In the genomic region with DNA sequence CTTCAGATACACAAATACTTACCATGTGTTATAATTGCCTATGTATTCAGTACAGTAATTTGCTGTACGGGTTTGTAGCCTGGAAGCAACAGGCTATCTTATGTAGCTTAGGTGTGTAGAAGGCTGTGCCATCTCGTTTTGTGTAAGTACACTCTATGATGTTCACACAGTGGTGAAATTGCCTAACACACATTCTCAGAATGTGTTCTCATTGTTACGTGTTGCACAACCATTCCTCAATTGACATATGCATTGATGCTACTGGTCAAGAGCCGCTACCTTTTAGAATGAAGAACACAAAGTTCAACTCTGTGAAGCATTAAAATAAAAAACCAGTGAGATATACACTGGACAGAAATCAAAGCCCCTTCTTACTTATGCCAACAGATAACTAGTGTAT, we compare ENCODE assay signal across 1 cellular context.
TF ChIP-seq lines count a peak whose summit lies in the region.

No MANE protein-coding gene starts in this region.

TF ChIP-seq in HepG2, 621 proteins besides CTCF, POLR2A, EP300 and RAD21 (continued from another document and continues in another):
- TF ChIP-seq, protein P1, sequence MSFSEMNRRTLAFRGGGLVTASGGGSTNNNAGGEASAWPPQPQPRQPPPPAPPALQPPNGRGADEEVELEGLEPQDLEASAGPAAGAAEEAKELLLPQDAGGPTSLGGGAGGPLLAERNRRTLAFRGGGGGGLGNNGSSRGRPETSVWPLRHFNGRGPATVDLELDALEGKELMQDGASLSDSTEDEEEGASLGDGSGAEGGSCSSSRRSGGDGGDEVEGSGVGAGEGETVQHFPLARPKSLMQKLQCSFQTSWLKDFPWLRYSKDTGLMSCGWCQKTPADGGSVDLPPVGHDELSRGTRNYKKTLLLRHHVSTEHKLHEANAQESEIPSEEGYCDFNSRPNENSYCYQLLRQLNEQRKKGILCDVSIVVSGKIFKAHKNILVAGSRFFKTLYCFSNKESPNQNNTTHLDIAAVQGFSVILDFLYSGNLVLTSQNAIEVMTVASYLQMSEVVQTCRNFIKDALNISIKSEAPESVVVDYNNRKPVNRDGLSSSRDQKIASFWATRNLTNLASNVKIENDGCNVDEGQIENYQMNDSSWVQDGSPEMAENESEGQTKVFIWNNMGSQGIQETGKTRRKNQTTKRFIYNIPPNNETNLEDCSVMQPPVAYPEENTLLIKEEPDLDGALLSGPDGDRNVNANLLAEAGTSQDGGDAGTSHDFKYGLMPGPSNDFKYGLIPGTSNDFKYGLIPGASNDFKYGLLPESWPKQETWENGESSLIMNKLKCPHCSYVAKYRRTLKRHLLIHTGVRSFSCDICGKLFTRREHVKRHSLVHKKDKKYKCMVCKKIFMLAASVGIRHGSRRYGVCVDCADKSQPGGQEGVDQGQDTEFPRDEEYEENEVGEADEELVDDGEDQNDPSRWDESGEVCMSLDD (CRISPR knock-in tag; IDR thresholded peaks at IDR 0.05; ENCODE audit: borderline replicate concordance): no peak
- TF ChIP-seq ZNF484 (CRISPR knock-in tag; IDR thresholded peaks at IDR 0.05; ENCODE audit: borderline replicate concordance, low read depth) (no peak), SMYD3 (CRISPR knock-in tag; IDR thresholded peaks at IDR 0.05) (no peak), CREB1 (IDR thresholded peaks at IDR 0.05) (no peak), CREB1 (CRISPR knock-in tag; IDR thresholded peaks at IDR 0.05) (no peak), ADNP (CRISPR knock-in tag; IDR thresholded peaks at IDR 0.05) (no peak), ZNF160 (CRISPR knock-in tag; IDR thresholded peaks at IDR 0.05) (no peak), ZNF761 (CRISPR knock-in tag; conservative IDR thresholded peaks at IDR 0.05) (no peak), SOX6 (IDR thresholded peaks at IDR 0.05) (no peak), SOX6 (CRISPR knock-in tag; IDR thresholded peaks at IDR 0.05) (peak; percentile 76), SOX13 (IDR thresholded peaks at IDR 0.05) (peak; percentile 71; the same call in 1 of the 2 replicates), SOX13 (CRISPR knock-in tag; conservative IDR thresholded peaks at IDR 0.05 in 1 of 2, IDR thresholded peaks at IDR 0.05 in 1 of 2) (peak in 1 of 2 experiments; percentile 93; a peak in 2 of 4 replicates), SMAD9 (CRISPR knock-in tag; IDR thresholded peaks at IDR 0.05) (no peak), MTF1 (CRISPR knock-in tag; IDR thresholded peaks at IDR 0.05) (no peak), HMG20B (CRISPR knock-in tag; conservative IDR thresholded peaks at IDR 0.05) (no peak), ZNF343 (CRISPR knock-in tag; IDR thresholded peaks at IDR 0.05) (no peak), CEBPB (IDR thresholded peaks at IDR 0.05; ENCODE audit: borderline replicate concordance, low read depth, low read length) (peak; percentile 96), GATAD2A (CRISPR knock-in tag; IDR thresholded peaks at IDR 0.05) (peak; percentile 37; the same call in 1 of the 2 replicates), MED8 (CRISPR knock-in tag; IDR thresholded peaks at IDR 0.05; ENCODE audit: insufficient replicate concordance) (no peak), FOXA3 (CRISPR knock-in tag; IDR thresholded peaks at IDR 0.05) (peak; percentile 24; the same call in 1 of the 2 replicates), ZMYM3 (CRISPR knock-in tag; IDR thresholded peaks at IDR 0.05) (no peak), EHMT2 (IDR thresholded peaks at IDR 0.05; ENCODE audit: borderline replicate concordance, low read depth, low read length) (peak; percentile 45; the same call in 1 of the 2 replicates), ZNF331 (CRISPR knock-in tag; IDR thresholded peaks at IDR 0.05) (0 out of 2 replicates have a peak, but pooled peaks have one; percentile 21), ZNF878 (CRISPR knock-in tag; IDR thresholded peaks at IDR 0.05) (no peak), KDM2A (CRISPR knock-in tag; IDR thresholded peaks at IDR 0.05; ENCODE audit: borderline replicate concordance, low read depth) (no peak), SRY (CRISPR knock-in tag; IDR thresholded peaks at IDR 0.05) (no peak), RCOR2 (CRISPR knock-in tag; IDR thresholded peaks at IDR 0.05) (no peak)
- TF ChIP-seq, protein P2, sequence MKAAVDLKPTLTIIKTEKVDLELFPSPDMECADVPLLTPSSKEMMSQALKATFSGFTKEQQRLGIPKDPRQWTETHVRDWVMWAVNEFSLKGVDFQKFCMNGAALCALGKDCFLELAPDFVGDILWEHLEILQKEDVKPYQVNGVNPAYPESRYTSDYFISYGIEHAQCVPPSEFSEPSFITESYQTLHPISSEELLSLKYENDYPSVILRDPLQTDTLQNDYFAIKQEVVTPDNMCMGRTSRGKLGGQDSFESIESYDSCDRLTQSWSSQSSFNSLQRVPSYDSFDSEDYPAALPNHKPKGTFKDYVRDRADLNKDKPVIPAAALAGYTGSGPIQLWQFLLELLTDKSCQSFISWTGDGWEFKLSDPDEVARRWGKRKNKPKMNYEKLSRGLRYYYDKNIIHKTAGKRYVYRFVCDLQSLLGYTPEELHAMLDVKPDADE (CRISPR knock-in tag; IDR thresholded peaks at IDR 0.05): no peak
- TF ChIP-seq, protein P3, sequence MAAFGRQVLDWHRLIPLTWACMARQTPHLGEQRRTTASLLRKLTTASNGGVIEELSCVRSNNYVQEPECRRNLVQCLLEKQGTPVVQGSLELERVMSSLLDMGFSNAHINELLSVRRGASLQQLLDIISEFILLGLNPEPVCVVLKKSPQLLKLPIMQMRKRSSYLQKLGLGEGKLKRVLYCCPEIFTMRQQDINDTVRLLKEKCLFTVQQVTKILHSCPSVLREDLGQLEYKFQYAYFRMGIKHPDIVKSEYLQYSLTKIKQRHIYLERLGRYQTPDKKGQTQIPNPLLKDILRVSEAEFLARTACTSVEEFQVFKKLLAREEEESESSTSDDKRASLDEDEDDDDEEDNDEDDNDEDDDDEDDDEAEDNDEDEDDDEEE (CRISPR knock-in tag; IDR thresholded peaks at IDR 0.05): no peak
- TF ChIP-seq, protein P4, sequence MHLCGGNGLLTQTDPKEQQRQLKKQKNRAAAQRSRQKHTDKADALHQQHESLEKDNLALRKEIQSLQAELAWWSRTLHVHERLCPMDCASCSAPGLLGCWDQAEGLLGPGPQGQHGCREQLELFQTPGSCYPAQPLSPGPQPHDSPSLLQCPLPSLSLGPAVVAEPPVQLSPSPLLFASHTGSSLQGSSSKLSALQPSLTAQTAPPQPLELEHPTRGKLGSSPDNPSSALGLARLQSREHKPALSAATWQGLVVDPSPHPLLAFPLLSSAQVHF (CRISPR knock-in tag; IDR thresholded peaks at IDR 0.05): no peak
- TF ChIP-seq, protein P5, sequence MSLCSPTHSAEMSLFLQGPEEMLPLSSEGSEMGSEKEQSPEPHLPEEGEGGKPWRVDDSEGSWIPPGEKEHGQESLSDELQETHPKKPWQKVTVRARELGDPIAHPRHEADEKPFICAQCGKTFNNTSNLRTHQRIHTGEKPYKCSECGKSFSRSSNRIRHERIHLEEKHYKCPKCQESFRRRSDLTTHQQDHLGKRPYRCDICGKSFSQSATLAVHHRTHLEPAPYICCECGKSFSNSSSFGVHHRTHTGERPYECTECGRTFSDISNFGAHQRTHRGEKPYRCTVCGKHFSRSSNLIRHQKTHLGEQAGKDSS (CRISPR knock-in tag; IDR thresholded peaks at IDR 0.05; ENCODE audit: borderline replicate concordance, low read depth): no peak
- TF ChIP-seq, protein P6, sequence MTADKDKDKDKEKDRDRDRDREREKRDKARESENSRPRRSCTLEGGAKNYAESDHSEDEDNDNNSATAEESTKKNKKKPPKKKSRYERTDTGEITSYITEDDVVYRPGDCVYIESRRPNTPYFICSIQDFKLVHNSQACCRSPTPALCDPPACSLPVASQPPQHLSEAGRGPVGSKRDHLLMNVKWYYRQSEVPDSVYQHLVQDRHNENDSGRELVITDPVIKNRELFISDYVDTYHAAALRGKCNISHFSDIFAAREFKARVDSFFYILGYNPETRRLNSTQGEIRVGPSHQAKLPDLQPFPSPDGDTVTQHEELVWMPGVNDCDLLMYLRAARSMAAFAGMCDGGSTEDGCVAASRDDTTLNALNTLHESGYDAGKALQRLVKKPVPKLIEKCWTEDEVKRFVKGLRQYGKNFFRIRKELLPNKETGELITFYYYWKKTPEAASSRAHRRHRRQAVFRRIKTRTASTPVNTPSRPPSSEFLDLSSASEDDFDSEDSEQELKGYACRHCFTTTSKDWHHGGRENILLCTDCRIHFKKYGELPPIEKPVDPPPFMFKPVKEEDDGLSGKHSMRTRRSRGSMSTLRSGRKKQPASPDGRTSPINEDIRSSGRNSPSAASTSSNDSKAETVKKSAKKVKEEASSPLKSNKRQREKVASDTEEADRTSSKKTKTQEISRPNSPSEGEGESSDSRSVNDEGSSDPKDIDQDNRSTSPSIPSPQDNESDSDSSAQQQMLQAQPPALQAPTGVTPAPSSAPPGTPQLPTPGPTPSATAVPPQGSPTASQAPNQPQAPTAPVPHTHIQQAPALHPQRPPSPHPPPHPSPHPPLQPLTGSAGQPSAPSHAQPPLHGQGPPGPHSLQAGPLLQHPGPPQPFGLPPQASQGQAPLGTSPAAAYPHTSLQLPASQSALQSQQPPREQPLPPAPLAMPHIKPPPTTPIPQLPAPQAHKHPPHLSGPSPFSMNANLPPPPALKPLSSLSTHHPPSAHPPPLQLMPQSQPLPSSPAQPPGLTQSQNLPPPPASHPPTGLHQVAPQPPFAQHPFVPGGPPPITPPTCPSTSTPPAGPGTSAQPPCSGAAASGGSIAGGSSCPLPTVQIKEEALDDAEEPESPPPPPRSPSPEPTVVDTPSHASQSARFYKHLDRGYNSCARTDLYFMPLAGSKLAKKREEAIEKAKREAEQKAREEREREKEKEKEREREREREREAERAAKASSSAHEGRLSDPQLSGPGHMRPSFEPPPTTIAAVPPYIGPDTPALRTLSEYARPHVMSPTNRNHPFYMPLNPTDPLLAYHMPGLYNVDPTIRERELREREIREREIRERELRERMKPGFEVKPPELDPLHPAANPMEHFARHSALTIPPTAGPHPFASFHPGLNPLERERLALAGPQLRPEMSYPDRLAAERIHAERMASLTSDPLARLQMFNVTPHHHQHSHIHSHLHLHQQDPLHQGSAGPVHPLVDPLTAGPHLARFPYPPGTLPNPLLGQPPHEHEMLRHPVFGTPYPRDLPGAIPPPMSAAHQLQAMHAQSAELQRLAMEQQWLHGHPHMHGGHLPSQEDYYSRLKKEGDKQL (CRISPR knock-in tag; IDR thresholded peaks at IDR 0.05; ENCODE audit: low read depth): no peak
- TF ChIP-seq, protein P7, sequence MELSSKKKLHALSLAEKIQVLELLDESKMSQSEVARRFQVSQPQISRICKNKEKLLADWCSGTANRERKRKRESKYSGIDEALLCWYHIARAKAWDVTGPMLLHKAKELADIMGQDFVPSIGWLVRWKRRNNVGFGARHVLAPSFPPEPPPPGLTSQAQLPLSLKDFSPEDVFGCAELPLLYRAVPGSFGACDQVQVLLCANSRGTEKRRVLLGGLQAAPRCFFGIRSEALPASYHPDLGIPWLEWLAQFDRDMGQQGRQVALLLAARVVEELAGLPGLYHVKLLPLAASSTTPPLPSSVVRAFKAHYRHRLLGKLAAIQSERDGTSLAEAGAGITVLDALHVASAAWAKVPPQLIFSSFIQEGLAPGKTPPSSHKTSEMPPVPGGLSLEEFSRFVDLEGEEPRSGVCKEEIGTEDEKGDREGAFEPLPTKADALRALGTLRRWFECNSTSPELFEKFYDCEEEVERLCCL (CRISPR knock-in tag; IDR thresholded peaks at IDR 0.05; ENCODE audit: borderline replicate concordance): no peak
- TF ChIP-seq, protein P8, sequence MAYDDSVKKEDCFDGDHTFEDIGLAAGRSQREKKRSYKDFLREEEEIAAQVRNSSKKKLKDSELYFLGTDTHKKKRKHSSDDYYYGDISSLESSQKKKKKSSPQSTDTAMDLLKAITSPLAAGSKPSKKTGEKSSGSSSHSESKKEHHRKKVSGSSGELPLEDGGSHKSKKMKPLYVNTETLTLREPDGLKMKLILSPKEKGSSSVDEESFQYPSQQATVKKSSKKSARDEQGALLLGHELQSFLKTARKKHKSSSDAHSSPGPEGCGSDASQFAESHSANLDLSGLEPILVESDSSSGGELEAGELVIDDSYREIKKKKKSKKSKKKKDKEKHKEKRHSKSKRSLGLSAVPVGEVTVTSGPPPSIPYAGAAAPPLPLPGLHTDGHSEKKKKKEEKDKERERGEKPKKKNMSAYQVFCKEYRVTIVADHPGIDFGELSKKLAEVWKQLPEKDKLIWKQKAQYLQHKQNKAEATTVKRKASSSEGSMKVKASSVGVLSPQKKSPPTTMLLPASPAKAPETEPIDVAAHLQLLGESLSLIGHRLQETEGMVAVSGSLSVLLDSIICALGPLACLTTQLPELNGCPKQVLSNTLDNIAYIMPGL (CRISPR knock-in tag; IDR thresholded peaks at IDR 0.05; ENCODE audit: borderline replicate concordance in 1 of 2, low read depth in 1 of 2): no peak
- TF ChIP-seq, protein P9, sequence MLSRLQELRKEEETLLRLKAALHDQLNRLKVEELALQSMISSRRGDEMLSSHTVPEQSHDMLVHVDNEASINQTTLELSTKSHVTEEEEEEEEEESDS (CRISPR knock-in tag; IDR thresholded peaks at IDR 0.05; ENCODE audit: borderline replicate concordance): no peak
